26 cellular contexts compared by ENCODE assay signal in genomic region chr2:176285321-176285720, GRCh38. TPM values are rescaled to one million over a fixed set of nuclear protein-coding genes. Genes with fewer than 3 reads are reported as not detected.
DNase-seq lines count a peak whose midpoint lies in the region; ATAC-seq and TF ChIP-seq lines count a peak whose summit lies in the region.
"Had no signal": no experiment of that assay in that cellular context is flagged by ENCODE, and none has a peak within 500 bp of the region (broad histone marks: within the 10 kb centered on the region; RNA-seq: fewer than 3 reads in every experiment).

No MANE protein-coding gene starts in this region.

- DNase-seq in GM03348 (ENCODE audit: low spot score) (peak; percentile 13), HFFc6 (peak; percentile 24), WTC11 (ENCODE audit: low spot score) (no peak), iris pigment epithelial cell (ENCODE audit: low read depth) (peak; percentile 11), NAMALWA (ENCODE audit: low spot score) (no peak)
- no peak for DNase-seq in natural killer cell treated with Interleukin-12 subunit alpha and Interleukin-12 subunit beta and Interleukin-15 and Interleukin-18, amount 100 ng/mL, for 72 hours (ENCODE audit: low spot score)
- DNase-seq: activated CD4-positive, CD25-positive, alpha-beta regulatory T cell; activated CD8-positive, alpha-beta T cell treated with anti-CD3 and anti-CD28 coated beads, Interleukin-2, amount 10 ng/mL, durations not matched to agents 7 days and 5 days; activated naive CD4-positive, alpha-beta T cell treated with anti-CD3 and anti-CD28 coated beads, Interleukin-2, amount 10 ng/mL, durations not matched to agents 7 days and 5 days; activated T-cell treated with anti-CD3 and anti-CD28 coated beads, Interleukin-2, amount 50 U/mL, for 24 hours; Calu3; effector memory CD4-positive, alpha-beta T cell; GF-D8; hippocampal formation; islet precursor cell; Kasumi-1; NCI-H1417; SJCRH30; small intestine; stimulated activated CD4-positive, alpha-beta T cell treated with anti-CD3 and anti-CD28 coated beads, Interleukin-4, amount 100 ng/mL, for 24 hours; stomach; T-helper 2 cell; upper lobe of right lung had no signal

- peaks cover 53% of the 10 kb centered on the region for H3K4me1 Mint-ChIP-seq in HFFc6 (ENCODE audit: low read depth)
- H3K4me1 Mint-ChIP-seq in WTC11 = peaks cover 24% of the 10 kb centered on the region
- peaks cover 34 to 38% of the 10 kb centered on the region in 2 donors for H3K4me1 Mint-ChIP-seq in natural killer cell treated with Interleukin-12 subunit alpha and Interleukin-12 subunit beta and Interleukin-15 and Interleukin-18, amount 100 ng/mL, for 72 hours (ENCODE audit: low read depth in 2 of 2)

- CTCF ChIA-PET in WTC11 (lab: Charles Lee) = interaction anchor here (0.7 to 1.0 kb wide), 2 partner anchors 170 to 346 kb away, joined by 3 to 5 read pairs; no protein-coding TSS in a partner anchor

- POLR2A ChIA-PET in WTC11 (lab: Charles Lee) = no interaction called here

- ATAC-seq in WTC11 (peak; percentile 60), HG03139 (IDR thresholded peaks at IDR 0.05; ENCODE audit: unreplicated experiment) (no peak), GM21825 (IDR thresholded peaks at IDR 0.05; ENCODE audit: unreplicated experiment) (no peak)
- no peak for ATAC-seq in natural killer cell treated with Interleukin-12 subunit alpha and Interleukin-12 subunit beta and Interleukin-15 and Interleukin-18, amount 100 ng/mL, for 72 hours
- ATAC-seq: upper lobe of right lung had no signal

- no peak overlapping the region for H3K27ac Mint-ChIP-seq in HFFc6
- H3K27ac Mint-ChIP-seq in WTC11 = no peak overlapping the region
- no peak overlapping the region for H3K27ac Mint-ChIP-seq in natural killer cell treated with Interleukin-12 subunit alpha and Interleukin-12 subunit beta and Interleukin-15 and Interleukin-18, amount 100 ng/mL, for 72 hours
- H3K27ac Mint-ChIP-seq: activated CD8-positive, alpha-beta T cell treated with anti-CD3 and anti-CD28 coated beads, Interleukin-2, amount 10 ng/mL, durations not matched to agents 7 days and 5 days; activated naive CD4-positive, alpha-beta T cell treated with anti-CD3 and anti-CD28 coated beads, Interleukin-2, amount 10 ng/mL, durations not matched to agents 7 days and 5 days; activated T-cell treated with anti-CD3 and anti-CD28 coated beads, Interleukin-2, amount 50 U/mL, for 24 hours had no signal

- H3K9me3 Mint-ChIP-seq in HFFc6 (no peaks in the 10 kb centered on the region), WTC11 (no peaks in the 10 kb centered on the region)
- no peaks in the 10 kb centered on the region for H3K9me3 Mint-ChIP-seq in natural killer cell treated with Interleukin-12 subunit alpha and Interleukin-12 subunit beta and Interleukin-15 and Interleukin-18, amount 100 ng/mL, for 72 hours
- H3K9me3 Mint-ChIP-seq: activated naive CD4-positive, alpha-beta T cell treated with anti-CD3 and anti-CD28 coated beads, Interleukin-2, amount 10 ng/mL, durations not matched to agents 7 days and 5 days; activated T-cell treated with anti-CD3 and anti-CD28 coated beads, Interleukin-2, amount 50 U/mL, for 24 hours; naive thymus-derived CD8-positive, alpha-beta T cell had no signal

- H3K36me3 Mint-ChIP-seq in HFFc6 (ENCODE audit: low read depth) (peaks cover 9% of the 10 kb centered on the region; the same call in 1 of the 2 replicates), WTC11 (no peaks in the 10 kb centered on the region)
- H3K36me3 Mint-ChIP-seq in natural killer cell treated with Interleukin-12 subunit alpha and Interleukin-12 subunit beta and Interleukin-15 and Interleukin-18, amount 100 ng/mL, for 72 hours = no peaks in the 10 kb centered on the region

- TF ChIP-seq CTCF in HFFc6 (IDR thresholded peaks at IDR 0.05) (peak; percentile 37), WTC11 (IDR thresholded peaks at IDR 0.05) (no peak)

- H3K27me3 Mint-ChIP-seq in HFFc6 (ENCODE audit: insufficient read depth) (no peaks in the 10 kb centered on the region), WTC11 (ENCODE audit: low read depth) (no peaks in the 10 kb centered on the region)
- H3K27me3 Mint-ChIP-seq in natural killer cell treated with Interleukin-12 subunit alpha and Interleukin-12 subunit beta and Interleukin-15 and Interleukin-18, amount 100 ng/mL, for 72 hours = no peaks in the 10 kb centered on the region
- H3K27me3 Mint-ChIP-seq: activated naive CD4-positive, alpha-beta T cell treated with anti-CD3 and anti-CD28 coated beads, Interleukin-2, amount 10 ng/mL, durations not matched to agents 7 days and 5 days; activated T-cell treated with anti-CD3 and anti-CD28 coated beads, Interleukin-2, amount 50 U/mL, for 24 hours; naive thymus-derived CD8-positive, alpha-beta T cell had no signal

- H3K4me3 Mint-ChIP-seq in HFFc6 (no peak overlapping the region), WTC11 (no peak overlapping the region)
- no peak overlapping the region for H3K4me3 Mint-ChIP-seq in natural killer cell treated with Interleukin-12 subunit alpha and Interleukin-12 subunit beta and Interleukin-15 and Interleukin-18, amount 100 ng/mL, for 72 hours
- H3K4me3 Mint-ChIP-seq: activated CD8-positive, alpha-beta T cell treated with anti-CD3 and anti-CD28 coated beads, Interleukin-2, amount 10 ng/mL, durations not matched to agents 7 days and 5 days; activated naive CD4-positive, alpha-beta T cell treated with anti-CD3 and anti-CD28 coated beads, Interleukin-2, amount 10 ng/mL, durations not matched to agents 7 days and 5 days; activated T-cell treated with anti-CD3 and anti-CD28 coated beads, Interleukin-2, amount 50 U/mL, for 24 hours; naive thymus-derived CD8-positive, alpha-beta T cell had no signal

TF ChIP-seq in WTC11, 78 proteins besides CTCF, POLR2A, EP300 and RAD21 (continues in another document):
- TF ChIP-seq GABPB1 (CRISPR knock-in tag; IDR thresholded peaks at IDR 0.05) = no peak
- TF ChIP-seq ZNF232 (CRISPR knock-in tag; IDR thresholded peaks at IDR 0.05) = no peak
- TF ChIP-seq ZNF416 (CRISPR knock-in tag; IDR thresholded peaks at IDR 0.05) = no peak
- TF ChIP-seq FOXJ3 (CRISPR knock-in tag; IDR thresholded peaks at IDR 0.05; ENCODE audit: borderline replicate concordance) = no peak
- TF ChIP-seq PRRX2 (CRISPR knock-in tag; IDR thresholded peaks at IDR 0.05) = no peak
- TF ChIP-seq, protein P1, sequence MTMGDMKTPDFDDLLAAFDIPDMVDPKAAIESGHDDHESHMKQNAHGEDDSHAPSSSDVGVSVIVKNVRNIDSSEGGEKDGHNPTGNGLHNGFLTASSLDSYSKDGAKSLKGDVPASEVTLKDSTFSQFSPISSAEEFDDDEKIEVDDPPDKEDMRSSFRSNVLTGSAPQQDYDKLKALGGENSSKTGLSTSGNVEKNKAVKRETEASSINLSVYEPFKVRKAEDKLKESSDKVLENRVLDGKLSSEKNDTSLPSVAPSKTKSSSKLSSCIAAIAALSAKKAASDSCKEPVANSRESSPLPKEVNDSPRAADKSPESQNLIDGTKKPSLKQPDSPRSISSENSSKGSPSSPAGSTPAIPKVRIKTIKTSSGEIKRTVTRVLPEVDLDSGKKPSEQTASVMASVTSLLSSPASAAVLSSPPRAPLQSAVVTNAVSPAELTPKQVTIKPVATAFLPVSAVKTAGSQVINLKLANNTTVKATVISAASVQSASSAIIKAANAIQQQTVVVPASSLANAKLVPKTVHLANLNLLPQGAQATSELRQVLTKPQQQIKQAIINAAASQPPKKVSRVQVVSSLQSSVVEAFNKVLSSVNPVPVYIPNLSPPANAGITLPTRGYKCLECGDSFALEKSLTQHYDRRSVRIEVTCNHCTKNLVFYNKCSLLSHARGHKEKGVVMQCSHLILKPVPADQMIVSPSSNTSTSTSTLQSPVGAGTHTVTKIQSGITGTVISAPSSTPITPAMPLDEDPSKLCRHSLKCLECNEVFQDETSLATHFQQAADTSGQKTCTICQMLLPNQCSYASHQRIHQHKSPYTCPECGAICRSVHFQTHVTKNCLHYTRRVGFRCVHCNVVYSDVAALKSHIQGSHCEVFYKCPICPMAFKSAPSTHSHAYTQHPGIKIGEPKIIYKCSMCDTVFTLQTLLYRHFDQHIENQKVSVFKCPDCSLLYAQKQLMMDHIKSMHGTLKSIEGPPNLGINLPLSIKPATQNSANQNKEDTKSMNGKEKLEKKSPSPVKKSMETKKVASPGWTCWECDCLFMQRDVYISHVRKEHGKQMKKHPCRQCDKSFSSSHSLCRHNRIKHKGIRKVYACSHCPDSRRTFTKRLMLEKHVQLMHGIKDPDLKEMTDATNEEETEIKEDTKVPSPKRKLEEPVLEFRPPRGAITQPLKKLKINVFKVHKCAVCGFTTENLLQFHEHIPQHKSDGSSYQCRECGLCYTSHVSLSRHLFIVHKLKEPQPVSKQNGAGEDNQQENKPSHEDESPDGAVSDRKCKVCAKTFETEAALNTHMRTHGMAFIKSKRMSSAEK (CRISPR knock-in tag; IDR thresholded peaks at IDR 0.05; ENCODE audit: borderline replicate concordance) = no peak
- TF ChIP-seq, protein P2, sequence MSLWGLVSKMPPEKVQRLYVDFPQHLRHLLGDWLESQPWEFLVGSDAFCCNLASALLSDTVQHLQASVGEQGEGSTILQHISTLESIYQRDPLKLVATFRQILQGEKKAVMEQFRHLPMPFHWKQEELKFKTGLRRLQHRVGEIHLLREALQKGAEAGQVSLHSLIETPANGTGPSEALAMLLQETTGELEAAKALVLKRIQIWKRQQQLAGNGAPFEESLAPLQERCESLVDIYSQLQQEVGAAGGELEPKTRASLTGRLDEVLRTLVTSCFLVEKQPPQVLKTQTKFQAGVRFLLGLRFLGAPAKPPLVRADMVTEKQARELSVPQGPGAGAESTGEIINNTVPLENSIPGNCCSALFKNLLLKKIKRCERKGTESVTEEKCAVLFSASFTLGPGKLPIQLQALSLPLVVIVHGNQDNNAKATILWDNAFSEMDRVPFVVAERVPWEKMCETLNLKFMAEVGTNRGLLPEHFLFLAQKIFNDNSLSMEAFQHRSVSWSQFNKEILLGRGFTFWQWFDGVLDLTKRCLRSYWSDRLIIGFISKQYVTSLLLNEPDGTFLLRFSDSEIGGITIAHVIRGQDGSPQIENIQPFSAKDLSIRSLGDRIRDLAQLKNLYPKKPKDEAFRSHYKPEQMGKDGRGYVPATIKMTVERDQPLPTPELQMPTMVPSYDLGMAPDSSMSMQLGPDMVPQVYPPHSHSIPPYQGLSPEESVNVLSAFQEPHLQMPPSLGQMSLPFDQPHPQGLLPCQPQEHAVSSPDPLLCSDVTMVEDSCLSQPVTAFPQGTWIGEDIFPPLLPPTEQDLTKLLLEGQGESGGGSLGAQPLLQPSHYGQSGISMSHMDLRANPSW (CRISPR knock-in tag; conservative IDR thresholded peaks at IDR 0.05; ENCODE audit: low read depth) = no peak
- TF ChIP-seq TEAD1 (CRISPR knock-in tag; IDR thresholded peaks at IDR 0.05) = no peak
- TF ChIP-seq SOX15 (CRISPR knock-in tag; IDR thresholded peaks at IDR 0.05) = no peak

RNA-seq across cellular contexts. Expression of gene MTX2, which starts 16.1 kb away (rescaled TPM):
- 10 to 100 TPM; 21.4 to 26.0 (median 24.3) TPM for total RNA-seq in HFFc6 (2021; fragmentation: NEBNext Ultra II Directional; extraction: Animal tissue kit (Norgen Biotek cat#: 25700))
- 33.6 to 40.5 TPM (median 37.5 TPM) in 3 replicates for total RNA-seq in WTC11 (2021)
- 10 to 100 TPM; 20.4 to 21.9 TPM for total RNA-seq in natural killer cell treated with Interleukin-12 subunit alpha and Interleukin-12 subunit beta and Interleukin-15 and Interleukin-18, amount 100 ng/mL, for 72 hours

Comparison
In these comparisons a context has a peak if more than half of its experiments do, and no peak if none do; other contexts are left out.
1. DNase-seq: peak in GM03348 (single experiment), HFFc6 (single experiment) and iris pigment epithelial cell (single experiment); none in WTC11 (single experiment), NAMALWA (single experiment) and natural killer cell treated with Interleukin-12 subunit alpha and Interleukin-12 subunit beta and Interleukin-15 and Interleukin-18, amount 100 ng/mL, for 72 hours (single experiment).